ENCODE assay signal across 8 cellular contexts in genomic region chr6:16129623-16130243, GRCh38. TPM values are rescaled to one million over a fixed set of nuclear protein-coding genes. Genes with fewer than 3 reads are reported as not detected.
DNase-seq lines count a peak whose midpoint lies in the region; ATAC-seq and TF ChIP-seq lines count a peak whose summit lies in the region.

No MANE protein-coding gene starts in this region.

- POLR2A ChIA-PET in AG04449 (lab: Yijun Ruan, JAX): interaction anchor here (1.0 to 1.4 kb wide), 2 partner anchors 8 to 255 kb away, joined by 3 to 10 read pairs; no protein-coding TSS in a partner anchor

- H3K4me3 Mint-ChIP-seq in activated naive CD4-positive, alpha-beta T cell treated with anti-CD3 and anti-CD28 coated beads, Interleukin-2, amount 50 U/mL, for 24 hours: peak overlapping the region; percentile 96

- peak overlapping the region; percentile 84 for H3K27ac Mint-ChIP-seq in activated naive CD4-positive, alpha-beta T cell treated with anti-CD3 and anti-CD28 coated beads, Interleukin-2, amount 50 U/mL, for 24 hours

- ATAC-seq in GM19467 (IDR thresholded peaks at IDR 0.05; ENCODE audit: unreplicated experiment): peak; percentile 5
- ATAC-seq in Right ventricle myocardium superior (ENCODE audit: poor library complexity): peak; percentile 8
- ATAC-seq in GM21576 (IDR thresholded peaks at IDR 0.05; ENCODE audit: unreplicated experiment): no peak
- ATAC-seq in GM19328 (IDR thresholded peaks at IDR 0.05; ENCODE audit: unreplicated experiment): no peak

- no peaks in the 10 kb centered on the region for H3K9me3 Mint-ChIP-seq in activated naive CD4-positive, alpha-beta T cell treated with anti-CD3 and anti-CD28 coated beads, Interleukin-2, amount 50 U/mL, for 24 hours

- no peaks in the 10 kb centered on the region for H3K27me3 Mint-ChIP-seq in activated naive CD4-positive, alpha-beta T cell treated with anti-CD3 and anti-CD28 coated beads, Interleukin-2, amount 50 U/mL, for 24 hours

- intact Hi-C loops in Right ventricle myocardium superior (cut with DNase I) (loop anchor here (2.0 kb wide), 1 partner anchor 439 kb away; no protein-coding TSS in a partner anchor), posterior vena cava (cut with DNase I) (loop anchor here in 1 of 2 donors (5.0 to 10.0 kb wide), 2 partner anchors 55 to 437 kb away; no protein-coding TSS in a partner anchor)

- peak overlapping the region; percentile 83 for H3K4me3 ChIP-seq in AG04449 (ENCODE audit: low read depth, low read length)

- CTCF ChIA-PET in AG04449 (lab: Yijun Ruan, JAX): interaction anchor here (1.2 to 1.5 kb wide), 4 partner anchors 7 to 53 kb away, joined by 4 to 6 read pairs (median 6); no protein-coding TSS in a partner anchor

- DNase-seq in AG04449 (ENCODE audit: low read depth, low spot score) (no peak), NCI-H2171 (lab: John Stamatoyannopoulos, UW) (peak; percentile 20), Right ventricle myocardium superior (peak; percentile 55), posterior vena cava (ENCODE audit: low spot score) (peak; percentile 82)

- peaks cover 4% of the 10 kb centered on the region for H3K36me3 Mint-ChIP-seq in activated naive CD4-positive, alpha-beta T cell treated with anti-CD3 and anti-CD28 coated beads, Interleukin-2, amount 50 U/mL, for 24 hours

- H3K4me1 Mint-ChIP-seq in activated naive CD4-positive, alpha-beta T cell treated with anti-CD3 and anti-CD28 coated beads, Interleukin-2, amount 50 U/mL, for 24 hours: peaks cover 51% of the 10 kb centered on the region

- TF ChIP-seq CTCF in AG04449 (IDR thresholded peaks at IDR 0.05; ENCODE audit: insufficient read depth, low read length, missing control alignments): no peak

RNA-seq across cellular contexts. Expression of gene MYLIP, which starts 0.8 kb away (rescaled TPM):
- total RNA-seq in Right ventricle myocardium superior: 12.2 TPM
- 10 to 100 TPM; 20.1 to 28.8 TPM for total RNA-seq in posterior vena cava

Comparison
In these comparisons a context has a peak if more than half of its experiments do, and no peak if none do; other contexts are left out.
1. ATAC-seq: peak in GM19467 (single experiment) and Right ventricle myocardium superior (single experiment); none in GM21576 (single experiment) and GM19328 (single experiment).